ENCODE assay signal across 17 cellular contexts in the genomic region with DNA sequence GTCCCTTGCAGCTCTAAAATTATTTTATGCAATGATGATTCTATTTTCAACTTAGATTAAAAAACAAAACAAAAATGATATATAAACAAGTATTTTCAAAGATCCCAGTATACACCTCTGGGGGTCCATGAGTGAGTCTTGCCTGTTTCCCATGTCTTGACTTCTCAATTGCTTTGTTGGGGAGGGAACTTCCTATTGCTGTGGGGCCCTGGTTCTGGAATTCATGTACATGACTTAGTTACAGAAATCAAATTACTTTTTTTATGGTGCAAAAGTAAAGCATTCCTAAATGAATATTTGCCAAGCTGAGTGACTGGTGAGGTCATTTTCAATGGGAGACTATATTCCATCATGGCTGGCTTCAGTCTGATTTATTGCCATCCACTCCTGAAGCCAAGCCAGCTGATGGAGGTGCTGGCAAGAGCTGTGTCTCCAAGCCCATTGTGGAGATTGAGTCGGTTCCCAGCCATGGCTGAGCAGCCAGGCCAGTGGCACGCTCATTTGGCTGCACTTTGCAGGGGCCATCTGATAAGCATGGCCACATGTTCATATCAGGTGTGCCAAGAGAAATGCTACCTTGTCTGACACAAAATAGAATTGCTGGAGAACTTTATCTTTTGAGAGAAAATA. TPM values are rescaled to one million over a fixed set of nuclear protein-coding genes. Genes with fewer than 3 reads are reported as not detected.
DNase-seq lines count a peak whose midpoint lies in the region; ATAC-seq and TF ChIP-seq lines count a peak whose summit lies in the region.
"Had no signal": no experiment of that assay in that cellular context is flagged by ENCODE, and none has a peak within 500 bp of the region (broad histone marks: within the 10 kb centered on the region; RNA-seq: fewer than 3 reads in every experiment).

No MANE protein-coding gene starts in this region.

- H3K27ac ChIP-seq in body of pancreas (peak overlapping the region in 1 of 4 donors; percentile 37), RWPE1 (no peak overlapping the region), sigmoid colon (no peak overlapping the region)
- H3K27ac ChIP-seq: esophagus squamous epithelium, lower lobe of right lung had no signal

- H3K4me1 ChIP-seq in body of pancreas (peaks cover 26% of the 10 kb centered on the region), sigmoid colon (peaks cover 0 to 9% (median 0%) of the 10 kb centered on the region in 4 donors)

- peaks cover 3% of the 10 kb centered on the region for H3K9me3 Mint-ChIP-seq in stimulated activated memory B cell treated with anti-CD40 and anti-IgM and Interleukin-4, amounts not matched to agents 10 μg/mL and 1 μg/mL and 100 μg/mL, for 72 hours
- H3K9me3 Mint-ChIP-seq: type B pancreatic cell had no signal

- H3K4me3 ChIP-seq in body of pancreas (no peak overlapping the region), sigmoid colon (no peak overlapping the region)
- H3K4me3 ChIP-seq: esophagus squamous epithelium, lower lobe of right lung had no signal

- H3K9me3 ChIP-seq in body of pancreas (no peaks in the 10 kb centered on the region), sigmoid colon (no peaks in the 10 kb centered on the region)
- H3K9me3 ChIP-seq: esophagus squamous epithelium, lower lobe of right lung had no signal

- peak overlapping the region; percentile 70 for H3K27ac Mint-ChIP-seq in stimulated activated memory B cell treated with anti-CD40 and anti-IgM and Interleukin-4, amounts not matched to agents 10 μg/mL and 1 μg/mL and 100 μg/mL, for 72 hours
- H3K27ac Mint-ChIP-seq: type B pancreatic cell had no signal

- H3K36me3 Mint-ChIP-seq in stimulated activated memory B cell treated with anti-CD40 and anti-IgM and Interleukin-4, amounts not matched to agents 10 μg/mL and 1 μg/mL and 100 μg/mL, for 72 hours: peaks cover 41% of the 10 kb centered on the region

- no peak for TF ChIP-seq POLR2A in body of pancreas (IDR thresholded peaks at IDR 0.05)
- no peak for TF ChIP-seq POLR2A in sigmoid colon (IDR thresholded peaks at IDR 0.05)

- H3K4me3 Mint-ChIP-seq in stimulated activated memory B cell treated with anti-CD40 and anti-IgM and Interleukin-4, amounts not matched to agents 10 μg/mL and 1 μg/mL and 100 μg/mL, for 72 hours: no peak overlapping the region
- H3K4me3 Mint-ChIP-seq: type B pancreatic cell had no signal

- peak; percentile 83 for ATAC-seq in body of pancreas
- no peak for ATAC-seq in stimulated activated memory B cell treated with anti-CD40 and anti-IgM and Interleukin-4, amounts not matched to agents 10 μg/mL and 1 μg/mL and 100 μg/mL, for 72 hours
- ATAC-seq: lower lobe of right lung had no signal

- H3K36me3 ChIP-seq in body of pancreas (replicated peaks in 1 of 2; ENCODE audit: insufficient read depth in 1 of 2, low read depth in 2 of 2) (no peaks in the 10 kb centered on the region), sigmoid colon (no peaks in the 10 kb centered on the region)
- H3K36me3 ChIP-seq: esophagus squamous epithelium, lower lobe of right lung had no signal

- DNase-seq in EH (ENCODE audit: low read depth) (peak; percentile 62), M059J (ENCODE audit: low read depth) (peak; percentile 59), body of pancreas (peak; percentile 54 to 66 (median 62)), RWPE1 (ENCODE audit: low spot score) (no peak), sigmoid colon (no peak)
- DNase-seq in activated CD4-positive, alpha-beta T cell treated with anti-CD3 and anti-CD28 coated beads for 4 hours: no peak
- DNase-seq: activated CD4-positive, alpha-beta T cell treated with anti-CD3 and anti-CD28 coated beads, Interleukin-2, amount 50 U/mL, for 4 hours; activated T-cell treated with anti-CD3 and anti-CD28 coated beads for 4 hours; amygdala; DMS153; effector memory CD4-positive, alpha-beta T cell; esophagus squamous epithelium; lower lobe of right lung; NCI-H187 treated with DMSO at 0.1 percent for 48 hours; stimulated activated naive CD4-positive, alpha-beta T cell treated with Interleukin-2 at 50 U/mL for 16 hours had no signal

- 22 to 33% methylated on average over 2 of the region's 2 CpGs for WGBS in body of pancreas, 2 donors
- 88 to 90% methylated on average over 2 of the region's 2 CpGs for WGBS in sigmoid colon, 2 donors

- TF ChIP-seq CTCF in body of pancreas (IDR thresholded peaks at IDR 0.05) (no peak), RWPE1 (conservative IDR thresholded peaks at IDR 0.05; ENCODE audit: low read depth) (no peak), sigmoid colon (IDR thresholded peaks at IDR 0.05) (no peak)

- no peaks in the 10 kb centered on the region for H3K27me3 Mint-ChIP-seq in stimulated activated memory B cell treated with anti-CD40 and anti-IgM and Interleukin-4, amounts not matched to agents 10 μg/mL and 1 μg/mL and 100 μg/mL, for 72 hours
- H3K27me3 Mint-ChIP-seq: type B pancreatic cell had no signal

- intact Hi-C loops in body of pancreas (cut with DNase I) (no loop called here), sigmoid colon (cut with DNase I) (no loop called here)

- CTCF ChIA-PET in RWPE1 (lab: Yijun Ruan, JAX): no interaction called here

- no peak for TF ChIP-seq EP300 in sigmoid colon (IDR thresholded peaks at IDR 0.05)

- H3K4me1 Mint-ChIP-seq in stimulated activated memory B cell treated with anti-CD40 and anti-IgM and Interleukin-4, amounts not matched to agents 10 μg/mL and 1 μg/mL and 100 μg/mL, for 72 hours: peaks cover 79% of the 10 kb centered on the region

- POLR2A ChIA-PET in RWPE1 (lab: Yijun Ruan, JAX; ENCODE audit: low non-redundant PET): no interaction called here

- H3K27me3 ChIP-seq in body of pancreas (no peaks in the 10 kb centered on the region), sigmoid colon (no peaks in the 10 kb centered on the region)
- H3K27me3 ChIP-seq: esophagus squamous epithelium had no signal

RNA-seq across cellular contexts. Expression of gene MGAT5, which starts 56.7 kb away (rescaled TPM):
- 12.1 and 21.2 TPM in 2 replicates for total RNA-seq in M059J (2014; rRNA removed; shearing (Covaris generic))
- total RNA-seq in body of pancreas (10 to 100 TPM; 15.8 to 16.3 TPM), sigmoid colon (10 to 100 TPM; 28.9 to 42.4 (median 30.8) TPM)
- polyA plus RNA-seq in sigmoid colon: 10 to 100 TPM in 1 of 3 donors, 1 to 10 TPM in 2; 3.0 to 30.3 (median 5.3) TPM

Comparison
In these comparisons a context has a peak if more than half of its experiments do, and no peak if none do; other contexts are left out.
1. DNase-seq: peak in EH (single experiment), M059J (single experiment) and body of pancreas (4 of 4); none in activated CD4-positive, alpha-beta T cell treated with anti-CD3 and anti-CD28 coated beads for 4 hours (0 of 2), RWPE1 (single experiment) and sigmoid colon (single experiment).